ENCODE assay signal across 8 cellular contexts in genomic region chr6:116229287-116229913, GRCh38. TPM values are rescaled to one million over a fixed set of nuclear protein-coding genes. Genes with fewer than 3 reads are reported as not detected.
DNase-seq lines count a peak whose midpoint lies in the region; ATAC-seq and TF ChIP-seq lines count a peak whose summit lies in the region.

No MANE protein-coding gene starts in this region.

- H3K36me3 ChIP-seq in aorta (ENCODE audit: control insufficient read depth in 1 of 2, insufficient read depth in 2 of 2, low read length in 1 of 2) = peaks cover 0 to 1% of the 10 kb centered on the region in 2 donors

- H3K27me3 ChIP-seq in aorta (ENCODE audit: control insufficient read depth in 1 of 2, insufficient read depth in 2 of 2, low read length in 1 of 2) = no peaks in the 10 kb centered on the region

- TF ChIP-seq CTCF in AG10803 (conservative IDR thresholded peaks at IDR 0.05; ENCODE audit: low read length) = no peak

- H3K4me3 ChIP-seq in AG10803 (ENCODE audit: low read length) (peak overlapping the region; percentile 60), aorta (ENCODE audit: low read length in 2 of 2) (no peak overlapping the region)
- no peak overlapping the region for H3K4me3 ChIP-seq in Jurkat, Clone E6-1 (ENCODE audit: low read length)

- H3K9me3 ChIP-seq in aorta (ENCODE audit: control insufficient read depth, low read length) = no peaks in the 10 kb centered on the region

- no peak overlapping the region for H3K27ac ChIP-seq in aorta (ENCODE audit: low read depth in 1 of 2, low read length in 2 of 2)

- WGBS in aorta, 2 donors = 50 to 54% methylated on average over 17 of the region's 17 CpGs

- peak; percentile 94 for DNase-seq in AG10803 (ENCODE audit: low read depth)
- DNase-seq in Jurkat, Clone E6-1 (ENCODE audit: low read depth, low spot score) = peak; percentile 38
- peak; percentile 94 for DNase-seq in dedifferentiated amniotic fluid mesenchymal stem cell (ENCODE audit: extremely low spot score)
- no peak for DNase-seq in left lobe of liver (ENCODE audit: low spot score)
- DNase-seq in aorta = peak; percentile 85 to 92
- no peak for DNase-seq in NCI-H1930 (lab: John Stamatoyannopoulos, UW)
- no peak for DNase-seq in COLO829 (ENCODE audit: low spot score)

- no peaks in the 10 kb centered on the region for H3K4me1 ChIP-seq in aorta (ENCODE audit: control insufficient read depth in 1 of 2, insufficient read depth in 2 of 2, low read length in 2 of 2)

- intact Hi-C loops in aorta (cut with DNase I) = no loop called here

- ATAC-seq in left lobe of liver (peak; percentile 44), aorta (ENCODE audit: low FRiP score) (peak; percentile 75), HG02884 (IDR thresholded peaks at IDR 0.05; ENCODE audit: unreplicated experiment) (no peak)

RNA-seq across cellular contexts. Expression of gene TSPYL4, which starts 24.5 kb away (rescaled TPM):
- 16.5 TPM for polyA plus RNA-seq in Jurkat, Clone E6-1 (2012; ENCODE audit: insufficient read depth, insufficient read length)
- total RNA-seq in left lobe of liver (5.2 TPM), aorta (10 to 100 TPM; 15.7 to 18.4 TPM)
- 10 to 100 TPM; 10.5 to 19.1 TPM for polyA plus RNA-seq in aorta

RNA-seq across cellular contexts. Expression of gene TSPYL1, which starts 50.3 kb away (rescaled TPM):
- 20.6 TPM for polyA plus RNA-seq in Jurkat, Clone E6-1 (2012; ENCODE audit: insufficient read depth, insufficient read length)
- total RNA-seq in left lobe of liver = 52.7 TPM
- total RNA-seq in aorta = 10 to 100 TPM; 77.2 to 78.0 TPM
- 10 to 100 TPM; 30.8 to 32.2 TPM for polyA plus RNA-seq in aorta

Comparison
In these comparisons a context has a peak if more than half of its experiments do, and no peak if none do; other contexts are left out.
1. DNase-seq: peak in AG10803 (single experiment), Jurkat, Clone E6-1 (single experiment), dedifferentiated amniotic fluid mesenchymal stem cell (single experiment) and aorta (2 of 2); none in left lobe of liver (single experiment), NCI-H1930 (0 of 2) and COLO829 (single experiment).